24 cellular contexts compared by ENCODE assay signal in genomic region chr16:3520861-3521260, GRCh38. TPM values are rescaled to one million over a fixed set of nuclear protein-coding genes. Genes with fewer than 3 reads are reported as not detected.
DNase-seq lines count a peak whose midpoint lies in the region; ATAC-seq and TF ChIP-seq lines count a peak whose summit lies in the region.
"Had no signal": no experiment of that assay in that cellular context is flagged by ENCODE, and none has a peak within 500 bp of the region (broad histone marks: within the 10 kb centered on the region; RNA-seq: fewer than 3 reads in every experiment).

No MANE protein-coding gene starts in this region.

- no peak overlapping the region for H4K8ac ChIP-seq in neuronal stem cell (ENCODE audit: low read depth, low read length)

- no peak overlapping the region for H3K9ac ChIP-seq in neuronal stem cell (ENCODE audit: low read depth, low read length, poor library complexity)

- no peaks in the 10 kb centered on the region for H3K9me3 Mint-ChIP-seq in activated CD4-positive, alpha-beta T cell treated with anti-CD3 and anti-CD28 coated beads, Interleukin-2, amount 10 ng/mL, durations not matched to agents 24 days and 14 days
- H3K9me3 Mint-ChIP-seq: CD14-positive monocyte; dendritic cell treated with granulocyte-macrophage colony-stimulating factor and Interleukin-4, amounts not matched to agents 40 ng/mL and 50 ng/mL, for 4 days; T-helper 1 cell treated with Interleukin-12 subunit alpha and Interleukin-12 subunit beta and Interleukin-4 antibody, amounts not matched to agents 30 μg/mL and 1 μg/mL, for 36 hours had no signal

- no peak overlapping the region for H2AK5ac ChIP-seq in neuronal stem cell (ENCODE audit: low read depth, low read length)

- peak overlapping the region; percentile 41 for H3K27ac Mint-ChIP-seq in activated CD4-positive, alpha-beta T cell treated with anti-CD3 and anti-CD28 coated beads, Interleukin-2, amount 10 ng/mL, durations not matched to agents 24 days and 14 days
- H3K27ac Mint-ChIP-seq: CD14-positive monocyte; dendritic cell treated with granulocyte-macrophage colony-stimulating factor and Interleukin-4, amounts not matched to agents 40 ng/mL and 50 ng/mL, for 4 days; T-helper 1 cell treated with Interleukin-12 subunit alpha and Interleukin-12 subunit beta and Interleukin-4 antibody, amounts not matched to agents 30 μg/mL and 1 μg/mL, for 36 hours had no signal

- no peak for TF ChIP-seq EP300 in gastroesophageal sphincter (IDR thresholded peaks at IDR 0.05)

- H3K4me3 Mint-ChIP-seq in activated CD4-positive, alpha-beta T cell treated with anti-CD3 and anti-CD28 coated beads, Interleukin-2, amount 10 ng/mL, durations not matched to agents 24 days and 14 days = no peak overlapping the region
- H3K4me3 Mint-ChIP-seq: CD14-positive monocyte; dendritic cell treated with granulocyte-macrophage colony-stimulating factor and Interleukin-4, amounts not matched to agents 40 ng/mL and 50 ng/mL, for 4 days; T-helper 1 cell treated with Interleukin-12 subunit alpha and Interleukin-12 subunit beta and Interleukin-4 antibody, amounts not matched to agents 30 μg/mL and 1 μg/mL, for 36 hours had no signal

- DNase-seq in activated CD4-positive, alpha-beta T cell treated with anti-CD3 and anti-CD28 coated beads, Interleukin-2, amount 10 ng/mL, durations not matched to agents 24 days and 14 days = no peak
- DNase-seq in activated CD4-positive, alpha-beta T cell treated with anti-CD3 and anti-CD28 coated beads for 4 hours = no peak
- DNase-seq in posterior vena cava (ENCODE audit: low spot score) = peak; percentile 41
- DNase-seq in vagina (ENCODE audit: extremely low spot score in 2 of 2) = no peak
- no peak for DNase-seq in NCI-H1694 treated with DMSO at 0.1 percent for 48 hours (lab: John Stamatoyannopoulos, UW)
- no peak for DNase-seq in neuronal stem cell (ENCODE audit: low spot score)
- DNase-seq: gastrocnemius medialis; HCEC 1CT; left colon; NCI-H1417; OCI-M1; right cardiac atrium; SIG-M5; stimulated activated CD4-positive, alpha-beta T cell treated with anti-CD3 and anti-CD28 coated beads, Interleukin-1b, Interleukin-23, amount 100 ng/mL, for 48 hours; stimulated activated naive CD4-positive, alpha-beta T cell treated with Interleukin-2 at 50 U/mL for 16 hours had no signal

- H3K4me1 ChIP-seq in gastroesophageal sphincter (peaks cover 0 to 7% (median 0%) of the 10 kb centered on the region in 3 donors), vagina (no peaks in the 10 kb centered on the region), neuronal stem cell (ENCODE audit: control insufficient read depth in 2 of 2, insufficient read depth in 1 of 2, low read depth in 1 of 2, low read length in 2 of 2) (no peaks in the 10 kb centered on the region)
- H3K4me1 ChIP-seq: gastrocnemius medialis had no signal

- TF ChIP-seq CTCF in gastroesophageal sphincter (IDR thresholded peaks at IDR 0.05) = no peak
- no peak for TF ChIP-seq CTCF in vagina (IDR thresholded peaks at IDR 0.05)

- WGBS in gastroesophageal sphincter (ENCODE audit: low coverage in 1 of 2), 2 donors = 35 to 38% methylated on average over 3 to 7 of the region's 7 CpGs
- no CpG with 5 or more reads among the region's 7 CpGs for WGBS in neuronal stem cell (ENCODE audit: extremely low coverage in 2 of 2, insufficient read length in 2 of 2, insufficient replicate concordance in 1 of 2), 2 donors

- H2BK120ac ChIP-seq in neuronal stem cell (ENCODE audit: low read depth, low read length) = no peak overlapping the region

- H4K91ac ChIP-seq in neuronal stem cell (ENCODE audit: low read depth, low read length, poor library complexity) = no peak overlapping the region

- ATAC-seq in gastroesophageal sphincter (peak; percentile 60), GM19455 (IDR thresholded peaks at IDR 0.05; ENCODE audit: unreplicated experiment) (no peak)
- ATAC-seq: gastrocnemius medialis, left colon, right cardiac atrium had no signal

- H2AFZ ChIP-seq in neuronal stem cell (ENCODE audit: low read length) = no peak overlapping the region

- no peak overlapping the region for H2BK15ac ChIP-seq in neuronal stem cell (ENCODE audit: low read length)

- no peak overlapping the region for H3K18ac ChIP-seq in neuronal stem cell (ENCODE audit: low read length)

- H3K27me3 ChIP-seq in gastroesophageal sphincter (no peaks in the 10 kb centered on the region), vagina (no peaks in the 10 kb centered on the region), neuronal stem cell (ENCODE audit: control insufficient read depth in 3 of 3, insufficient read depth in 3 of 3, low read depth in 1 of 3, low read length in 3 of 3) (no peaks in the 10 kb centered on the region)
- H3K27me3 ChIP-seq: gastrocnemius medialis had no signal

- H3K36me3 ChIP-seq in gastroesophageal sphincter = peaks cover 0 to 96% of the 10 kb centered on the region in 2 donors
- H3K36me3 ChIP-seq in vagina = peaks cover 0 to 47% of the 10 kb centered on the region in 2 donors
- peaks cover 12 to 96% of the 10 kb centered on the region in 2 donors for H3K36me3 ChIP-seq in neuronal stem cell (replicated peaks in 1 of 2; ENCODE audit: control insufficient read depth in 2 of 2, insufficient read depth in 2 of 2, low read length in 2 of 2)

- no peak for TF ChIP-seq POLR2A in gastroesophageal sphincter (IDR thresholded peaks at IDR 0.05)
- no peak for TF ChIP-seq POLR2A in vagina (IDR thresholded peaks at IDR 0.05)

- H3K4ac ChIP-seq in neuronal stem cell (ENCODE audit: low read length) = no peak overlapping the region

- no peaks in the 10 kb centered on the region for H3K79me1 ChIP-seq in neuronal stem cell (ENCODE audit: low read depth, low read length)

- H3K27ac ChIP-seq in gastroesophageal sphincter (peak overlapping the region in 3 of 4 donors; percentile 43 to 60 (median 52)), vagina (peak overlapping the region; percentile 12), neuronal stem cell (replicated peaks; ENCODE audit: low read length) (no peak overlapping the region)
- H3K27ac ChIP-seq: epithelial cell of prostate, gastrocnemius medialis had no signal

- H3K4me3 ChIP-seq in gastroesophageal sphincter = no peak overlapping the region
- peak overlapping the region in 1 of 2 donors; percentile 0 for H3K4me3 ChIP-seq in vagina
- no peak overlapping the region for H3K4me3 ChIP-seq in neuronal stem cell (ENCODE audit: low read length in 2 of 2)
- H3K4me3 ChIP-seq: gastrocnemius medialis had no signal

- no peak overlapping the region for H3K4me2 ChIP-seq in neuronal stem cell (ENCODE audit: insufficient read depth, low read length, poor library complexity, severe bottlenecking)

- intact Hi-C loops in activated CD4-positive, alpha-beta T cell treated with anti-CD3 and anti-CD28 coated beads, Interleukin-2, amount 10 ng/mL, durations not matched to agents 24 days and 14 days (cut with micrococcal nuclease) = no loop called here
- intact Hi-C loops in posterior vena cava (cut with DNase I) (no loop called here), vagina (cut with DNase I) (loop anchor here (10.0 kb wide), 1 partner anchor 354 kb away; no protein-coding TSS in a partner anchor)

- no peak overlapping the region for H2BK12ac ChIP-seq in neuronal stem cell (ENCODE audit: low read length)

- no peaks in the 10 kb centered on the region for H3K9me3 ChIP-seq in gastroesophageal sphincter
- H3K9me3 ChIP-seq in vagina = no peaks in the 10 kb centered on the region
- H3K9me3 ChIP-seq in neuronal stem cell (replicated peaks in 1 of 2; ENCODE audit: control insufficient read depth in 2 of 2, insufficient read depth in 1 of 2, low read depth in 1 of 2, low read length in 2 of 2) = no peaks in the 10 kb centered on the region
- H3K9me3 ChIP-seq: gastrocnemius medialis had no signal

- no peak overlapping the region for H3K14ac ChIP-seq in neuronal stem cell (ENCODE audit: low read length)

- H3K36me3 Mint-ChIP-seq in activated CD4-positive, alpha-beta T cell treated with anti-CD3 and anti-CD28 coated beads, Interleukin-2, amount 10 ng/mL, durations not matched to agents 24 days and 14 days (ENCODE audit: low read depth) = peaks cover 57% of the 10 kb centered on the region

- H2BK5ac ChIP-seq in neuronal stem cell (ENCODE audit: low read length) = no peak overlapping the region

- peaks cover 12% of the 10 kb centered on the region for H3K4me1 Mint-ChIP-seq in activated CD4-positive, alpha-beta T cell treated with anti-CD3 and anti-CD28 coated beads, Interleukin-2, amount 10 ng/mL, durations not matched to agents 24 days and 14 days
- H3K4me1 Mint-ChIP-seq: CD14-positive monocyte had no signal

- H3K23ac ChIP-seq in neuronal stem cell (ENCODE audit: low read depth, low read length, poor library complexity) = no peak overlapping the region

- H3K27me3 Mint-ChIP-seq in activated CD4-positive, alpha-beta T cell treated with anti-CD3 and anti-CD28 coated beads, Interleukin-2, amount 10 ng/mL, durations not matched to agents 24 days and 14 days = no peaks in the 10 kb centered on the region
- H3K27me3 Mint-ChIP-seq: dendritic cell treated with granulocyte-macrophage colony-stimulating factor and Interleukin-4, amounts not matched to agents 40 ng/mL and 50 ng/mL, for 4 days had no signal

RNA-seq across cellular contexts. Expression of gene CLUAP1, which starts 20.1 kb away (rescaled TPM):
- total RNA-seq in activated CD4-positive, alpha-beta T cell treated with anti-CD3 and anti-CD28 coated beads, Interleukin-2, amount 10 ng/mL, durations not matched to agents 24 days and 14 days = 19.6 and 22.5 TPM in 2 replicates
- total RNA-seq in gastroesophageal sphincter (10 to 100 TPM; 27.0 to 48.0 (median 30.1) TPM), posterior vena cava (10 to 100 TPM; 20.9 to 25.8 TPM), vagina (22.8 TPM)
- polyA plus RNA-seq in neuronal stem cell (2013, experiment 1 of 2) = 16.0 TPM
- 15.9 TPM for polyA plus RNA-seq in neuronal stem cell (2013, experiment 2 of 2)

RNA-seq across cellular contexts. Expression of gene C16orf90, which starts 25.6 kb away (rescaled TPM):
- total RNA-seq in activated CD4-positive, alpha-beta T cell treated with anti-CD3 and anti-CD28 coated beads, Interleukin-2, amount 10 ng/mL, durations not matched to agents 24 days and 14 days = not detected in 2 replicates
- total RNA-seq in gastroesophageal sphincter = not detected
- not detected for total RNA-seq in posterior vena cava
- not detected for total RNA-seq in vagina
- polyA plus RNA-seq in neuronal stem cell (2013, experiment 1 of 2) = not detected
- polyA plus RNA-seq in neuronal stem cell (2013, experiment 2 of 2) = not detected
- total RNA-seq: activated CD8-positive, alpha-beta memory T cell treated with anti-CD3 and anti-CD28 coated beads for 36 hours; bronchial epithelial cell; gastrocnemius medialis; left colon; right cardiac atrium; ureter had no signal
- polyA plus RNA-seq: CD14-positive monocyte, right cardiac atrium had no signal

RNA-seq across cellular contexts. Expression of gene NLRC3, which starts 56.3 kb away (rescaled TPM):
- 19.1 and 22.1 TPM in 2 replicates for total RNA-seq in activated CD4-positive, alpha-beta T cell treated with anti-CD3 and anti-CD28 coated beads, Interleukin-2, amount 10 ng/mL, durations not matched to agents 24 days and 14 days
- total RNA-seq in gastroesophageal sphincter (1 to 10 TPM; 1.1 to 5.8 (median 1.4) TPM), posterior vena cava (1 to 10 TPM in 1 of 2 donors, under 1 TPM in 1; 0.81 to 1.0 TPM), vagina (12.5 TPM)
- polyA plus RNA-seq in neuronal stem cell (2013, experiment 1 of 2) = 0.10 TPM
- 0.06 TPM for polyA plus RNA-seq in neuronal stem cell (2013, experiment 2 of 2)
- total RNA-seq: bronchial epithelial cell had no signal
